In the genomic region with DNA sequence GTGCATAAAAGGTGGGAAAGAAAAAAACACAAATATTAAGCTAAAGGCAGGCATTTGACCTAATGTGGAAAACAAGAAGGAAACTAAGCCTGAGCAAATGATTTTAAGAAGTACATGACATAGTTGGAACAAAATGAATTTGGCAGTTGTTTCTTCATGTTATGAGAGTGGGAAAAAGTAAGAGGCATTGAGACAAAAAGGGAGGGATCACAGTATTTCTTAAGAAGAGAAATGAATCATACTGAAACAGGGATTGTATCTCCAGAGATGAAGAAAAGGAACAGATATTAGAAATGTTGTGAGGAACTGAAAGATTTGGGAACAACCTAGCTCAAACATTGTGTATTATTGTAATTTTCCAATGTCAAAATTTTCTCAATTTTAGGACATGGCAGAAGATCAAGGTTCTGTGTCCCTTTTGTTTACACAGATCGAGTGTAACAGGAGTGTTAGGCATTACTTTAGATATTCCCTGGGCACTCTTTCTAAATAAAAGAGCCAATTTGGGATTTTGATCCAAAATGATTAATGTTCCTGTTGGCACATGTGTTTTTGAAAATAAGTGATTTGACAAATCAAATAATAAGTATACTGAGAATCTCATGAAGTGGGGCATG, we compare ENCODE assay signal across 14 cellular contexts.
DNase-seq lines count a peak whose midpoint lies in the region; ATAC-seq and TF ChIP-seq lines count a peak whose summit lies in the region.
"Had no signal": no experiment of that assay in that cellular context is flagged by ENCODE, and none has a peak within 500 bp of the region (broad histone marks: within the 10 kb centered on the region; RNA-seq: fewer than 3 reads in every experiment).

No MANE protein-coding gene starts in this region.

- ATAC-seq in heart right ventricle = peak in 5 of 8 donors; percentile 30 to 86 (median 55)
- no peak for ATAC-seq in HG02642 (IDR thresholded peaks at IDR 0.05; ENCODE audit: poor library complexity, unreplicated experiment)
- ATAC-seq in HG03469 (IDR thresholded peaks at IDR 0.05; ENCODE audit: unreplicated experiment) = no peak
- ATAC-seq: CD8-positive, alpha-beta T cell had no signal

- H3K9me3 ChIP-seq in heart right ventricle = no peaks in the 10 kb centered on the region
- no peaks in the 10 kb centered on the region for H3K9me3 ChIP-seq in tibial artery

- DNase-seq in MV-4-11 (lab: John Stamatoyannopoulos, UW) (peak; percentile 87), cardiac fibroblast (ENCODE audit: low read depth in 2 of 2) (peak; percentile 77 to 84), heart right ventricle (no peak), tibial artery (no peak), NCI-H748 treated with DMSO at 0.1 percent for 48 hours (lab: John Stamatoyannopoulos, UW) (no peak)
- DNase-seq: activated CD4-positive, alpha-beta T cell treated with anti-CD3 and anti-CD28 coated beads, Interleukin-2, amount 50 U/mL, for 48 hours; amygdala; CD8-positive, alpha-beta T cell; glutamatergic neuron; kidney glomerular epithelial cell; SHP77 treated with DMSO at 0.1 percent for 48 hours had no signal

- peaks cover 0 to 23% (median 9%) of the 10 kb centered on the region in 9 donors for H3K4me1 ChIP-seq in heart right ventricle
- peaks cover 0 to 36% (median 2%) of the 10 kb centered on the region in 4 donors for H3K4me1 ChIP-seq in tibial artery
- H3K4me1 ChIP-seq: parathyroid adenoma had no signal

- intact Hi-C loops in heart right ventricle (cut with DNase I) = no loop called here
- intact Hi-C loops in tibial artery (cut with DNase I; ENCODE audit: low total_unique reads) = no loop called here

- H3K4me3 ChIP-seq in cardiac fibroblast (replicated peaks in 1 of 2; ENCODE audit: low read depth in 2 of 2, low read length in 2 of 2) (no peak overlapping the region), heart right ventricle (no peak overlapping the region), tibial artery (peak overlapping the region in 1 of 2 donors; percentile 6)

- H3K27me3 ChIP-seq in heart right ventricle (no peaks in the 10 kb centered on the region), tibial artery (no peaks in the 10 kb centered on the region)

- peak overlapping the region in 6 of 10 donors; percentile 18 to 47 (median 26) for H3K27ac ChIP-seq in heart right ventricle
- H3K27ac ChIP-seq in tibial artery = peak overlapping the region; percentile 43 to 50
- H3K27ac ChIP-seq: parathyroid adenoma had no signal

- H3K36me3 ChIP-seq in heart right ventricle = peaks cover 0 to 60% (median 9%) of the 10 kb centered on the region in 9 donors
- H3K36me3 ChIP-seq in tibial artery = peaks cover 0 to 9% (median 5%) of the 10 kb centered on the region in 3 donors

- WGBS in heart right ventricle, 2 donors = 51 to 59% methylated on average over 1 of the region's 1 CpG

- TF ChIP-seq CTCF in cardiac fibroblast (IDR thresholded peaks at IDR 0.05; ENCODE audit: low read depth, low read length) = no peak
- TF ChIP-seq CTCF in heart right ventricle (IDR thresholded peaks at IDR 0.05) = no peak
- no peak for TF ChIP-seq CTCF in tibial artery (IDR thresholded peaks at IDR 0.05)

Comparison
In these comparisons a context has a peak if more than half of its experiments do, and no peak if none do; other contexts are left out.
1. DNase-seq: peak in MV-4-11 (single experiment) and cardiac fibroblast (2 of 2); none in heart right ventricle (0 of 2), tibial artery (0 of 2) and NCI-H748 treated with DMSO at 0.1 percent for 48 hours (single experiment).
2. ATAC-seq: peak in heart right ventricle (5 of 8); none in HG02642 (single experiment) and HG03469 (single experiment).